7 cellular contexts compared by ENCODE assay signal in genomic region chr11:8870461-8871282, GRCh38. TPM values are rescaled to one million over a fixed set of nuclear protein-coding genes. Genes with fewer than 3 reads are reported as not detected.
A peak's percentile ranks its signal among the peaks of the same experiment; 100 is the strongest.
DNase-seq lines count a peak whose midpoint lies in the region; ATAC-seq and TF ChIP-seq lines count a peak whose summit lies in the region.

No MANE protein-coding gene starts in this region.

- H3K4me1 ChIP-seq in ES-I3 (ENCODE audit: insufficient read depth, low read length), result peaks cover 17% of the 10 kb centered on the region; the same call in 1 of the 2 replicates
- H3K4me1 ChIP-seq in Loucy (ENCODE audit: insufficient read depth, low read length, poor library complexity, severe bottlenecking), result no peaks in the 10 kb centered on the region
- peaks cover 14% of the 10 kb centered on the region for H3K4me1 ChIP-seq in fibroblast of lung (ENCODE audit: control insufficient read depth, extremely low read depth, insufficient read depth, low read length)
- peaks cover 35% of the 10 kb centered on the region for H3K4me1 ChIP-seq in muscle layer of colon (ENCODE audit: insufficient read depth, low read length)
- H3K4me1 ChIP-seq in upper lobe of left lung, result peaks cover 19 to 53% (median 26%) of the 10 kb centered on the region in 4 donors

- intact Hi-C loops in activated B cell treated with CpG ODN at 0.5 μM for 24 hours (cut with micrococcal nuclease), result loop anchor here (5.0 kb wide), 1 partner anchor 38 kb away; no protein-coding TSS in a partner anchor

- no peaks in the 10 kb centered on the region for H3K36me3 ChIP-seq in ES-I3 (ENCODE audit: insufficient read depth, low read length)
- H3K36me3 ChIP-seq in Loucy (ENCODE audit: insufficient read depth, low read length), result no peaks in the 10 kb centered on the region
- H3K36me3 ChIP-seq in fibroblast of lung (ENCODE audit: control insufficient read depth, insufficient read depth, low read length), result no peaks in the 10 kb centered on the region
- H3K36me3 ChIP-seq in muscle layer of colon (ENCODE audit: insufficient read depth, low read length), result no peaks in the 10 kb centered on the region
- no peaks in the 10 kb centered on the region for H3K36me3 ChIP-seq in upper lobe of left lung

- H4K20me1 ChIP-seq in Loucy (ENCODE audit: insufficient read depth, low read length, poor library complexity, severe bottlenecking) (no peaks in the 10 kb centered on the region), fibroblast of lung (ENCODE audit: control insufficient read depth, extremely low read depth, insufficient read depth, low read length) (no peaks in the 10 kb centered on the region)

- H3K79me2 ChIP-seq in Loucy (ENCODE audit: insufficient read depth, low read length), result no peaks in the 10 kb centered on the region
- peaks cover 41% of the 10 kb centered on the region for H3K79me2 ChIP-seq in fibroblast of lung (ENCODE audit: control insufficient read depth, insufficient read depth, low read length)

- no peaks in the 10 kb centered on the region for H3K9me2 ChIP-seq in Loucy (replicated peaks; ENCODE audit: low read depth, low read length)

- peaks cover 25% of the 10 kb centered on the region for H3K4me1 Mint-ChIP-seq in activated B cell treated with CpG ODN at 0.5 μM for 24 hours

- no peaks in the 10 kb centered on the region for H3K9me3 ChIP-seq in ES-I3 (ENCODE audit: control insufficient read depth, insufficient read depth, low read length)
- H3K9me3 ChIP-seq in Loucy (ENCODE audit: insufficient read depth, low read depth, low read length), result no peaks in the 10 kb centered on the region
- no peaks in the 10 kb centered on the region for H3K9me3 ChIP-seq in fibroblast of lung (ENCODE audit: control insufficient read depth, insufficient read depth, low read depth, low read length)
- H3K9me3 ChIP-seq in muscle layer of colon (ENCODE audit: low read length), result no peaks in the 10 kb centered on the region
- no peaks in the 10 kb centered on the region for H3K9me3 ChIP-seq in upper lobe of left lung

- H3K4me2 ChIP-seq in Loucy (ENCODE audit: low read depth, low read length, poor library complexity, severe bottlenecking) (peak overlapping the region; percentile 58), fibroblast of lung (ENCODE audit: extremely low read depth, insufficient read depth, low read length) (peak overlapping the region; percentile 96)

- H3K27me3 ChIP-seq in Loucy (ENCODE audit: insufficient read depth, low read length, poor library complexity, severe bottlenecking) (peaks cover 25% of the 10 kb centered on the region), fibroblast of lung (ENCODE audit: control insufficient read depth, insufficient read depth, low read length) (no peaks in the 10 kb centered on the region), muscle layer of colon (ENCODE audit: control insufficient read depth in 1 of 2, insufficient read depth in 2 of 2, low read length in 2 of 2) (no peaks in the 10 kb centered on the region), upper lobe of left lung (peaks cover 0 to 7% (median 0%) of the 10 kb centered on the region in 4 donors)

- ATAC-seq in activated B cell treated with CpG ODN at 0.5 μM for 24 hours (ENCODE audit: low read depth), result peak; percentile 18
- peak; percentile 64 to 90 for ATAC-seq in upper lobe of left lung (ENCODE audit: low FRiP score in 2 of 2)

- H3F3A ChIP-seq in Loucy (ENCODE audit: low read depth), result no peaks in the 10 kb centered on the region

- TF ChIP-seq CTCF in Loucy (conservative IDR thresholded peaks at IDR 0.05; ENCODE audit: low read length) (peak; percentile 13; the same call in 1 of the 2 replicates), activated B cell treated with CpG ODN at 0.5 μM for 24 hours (IDR thresholded peaks at IDR 0.05) (no peak), fibroblast of lung (conservative IDR thresholded peaks at IDR 0.05 in 1 of 2, IDR thresholded peaks at IDR 0.05 in 1 of 2; ENCODE audit: low read depth in 1 of 2, low read length in 2 of 2) (no peak), upper lobe of left lung (IDR thresholded peaks at IDR 0.05) (no peak)

- H3K27ac ChIP-seq in fibroblast of lung (ENCODE audit: insufficient read depth, low read length) (peak overlapping the region; percentile 74), muscle layer of colon (ENCODE audit: low read depth, low read length) (peak overlapping the region; percentile 81), upper lobe of left lung (peak overlapping the region; percentile 83 to 94 (median 84))

- H3K9ac ChIP-seq in ES-I3 (ENCODE audit: low read depth, low read length) (peak overlapping the region; percentile 89), Loucy (ENCODE audit: low read depth, low read length, poor library complexity, severe bottlenecking) (no peak overlapping the region), fibroblast of lung (ENCODE audit: insufficient read depth, low read length) (peak overlapping the region; percentile 79), muscle layer of colon (ENCODE audit: low read length) (peak overlapping the region; percentile 45)

- H3K4me3 ChIP-seq in Loucy (ENCODE audit: low read length, poor library complexity, severe bottlenecking) (peak overlapping the region; percentile 73), fibroblast of lung (replicated peaks in 1 of 4; ENCODE audit: control extremely low read depth in 1 of 4, insufficient read depth in 1 of 4, low read depth in 3 of 4, low read length in 4 of 4) (peak overlapping the region; percentile 76 to 86 (median 84)), muscle layer of colon (ENCODE audit: low read depth in 1 of 2, low read length in 2 of 2) (peak overlapping the region; percentile 85 to 90), upper lobe of left lung (peak overlapping the region; percentile 78 to 93 (median 84))

- no peaks in the 10 kb centered on the region for H3K36me3 Mint-ChIP-seq in activated B cell treated with CpG ODN at 0.5 μM for 24 hours (ENCODE audit: low read depth)

- H3K27me3 Mint-ChIP-seq in activated B cell treated with CpG ODN at 0.5 μM for 24 hours, result peaks cover 22% of the 10 kb centered on the region

- CTCF ChIA-PET in activated B cell treated with CpG ODN at 0.5 μM for 24 hours (lab: Charles Lee), result no interaction called here

- H3K9me3 Mint-ChIP-seq in activated B cell treated with CpG ODN at 0.5 μM for 24 hours, result no peaks in the 10 kb centered on the region

- no peak for TF ChIP-seq EP300 in upper lobe of left lung (IDR thresholded peaks at IDR 0.05)

- whole genome bisulfite sequencing in upper lobe of left lung, 2 donors, result 0 to 2% methylated on average over 1 to 24 of the region's 93 CpGs

- no peak overlapping the region for H3K27ac Mint-ChIP-seq in activated B cell treated with CpG ODN at 0.5 μM for 24 hours

- POLR2A ChIA-PET in activated B cell treated with CpG ODN at 0.5 μM for 24 hours (lab: Charles Lee), result no interaction called here

- peak overlapping the region; percentile 79 for H3K4me3 Mint-ChIP-seq in activated B cell treated with CpG ODN at 0.5 μM for 24 hours

- DNase-seq in activated B cell treated with CpG ODN at 0.5 μM for 24 hours, result peak; percentile 16
- DNase-seq in fibroblast of lung (ENCODE audit: low read depth in 2 of 2), result peak; percentile 75 to 83
- DNase-seq in upper lobe of left lung, result peak; percentile 84 to 93
- no peak for DNase-seq in OCI-M2 (lab: John Stamatoyannopoulos, UW; ENCODE audit: unreplicated experiment)

- TF ChIP-seq POLR2A in upper lobe of left lung (IDR thresholded peaks at IDR 0.05), result peak in 1 of 4 donors; percentile 40

- peak overlapping the region; percentile 81 for H2AFZ ChIP-seq in Loucy (ENCODE audit: low read length)
- peak overlapping the region; percentile 24 for H2AFZ ChIP-seq in fibroblast of lung (ENCODE audit: low read length)

RNA-seq across cellular contexts. Expression of gene AKIP1, which starts 40.3 kb away (rescaled TPM):
- total RNA-seq in activated B cell treated with CpG ODN at 0.5 μM for 24 hours (7.1 and 9.0 TPM in 2 replicates), fibroblast of lung (35.4 and 63.7 TPM in 2 replicates), upper lobe of left lung (10 to 100 TPM; 17.4 to 31.8 (median 23.1) TPM)
- polyA plus RNA-seq in fibroblast of lung, result 42.2 and 50.8 TPM in 2 replicates
- 35.0 and 46.1 TPM in 2 replicates for polyA plus RNA-seq in fibroblast of lung (2012)
- polyA minus RNA-seq in fibroblast of lung (ENCODE audit: low replicate concordance), result 13.2 and 13.7 TPM in 2 replicates
